2 cellular contexts compared by ENCODE assay signal in the genomic region with DNA sequence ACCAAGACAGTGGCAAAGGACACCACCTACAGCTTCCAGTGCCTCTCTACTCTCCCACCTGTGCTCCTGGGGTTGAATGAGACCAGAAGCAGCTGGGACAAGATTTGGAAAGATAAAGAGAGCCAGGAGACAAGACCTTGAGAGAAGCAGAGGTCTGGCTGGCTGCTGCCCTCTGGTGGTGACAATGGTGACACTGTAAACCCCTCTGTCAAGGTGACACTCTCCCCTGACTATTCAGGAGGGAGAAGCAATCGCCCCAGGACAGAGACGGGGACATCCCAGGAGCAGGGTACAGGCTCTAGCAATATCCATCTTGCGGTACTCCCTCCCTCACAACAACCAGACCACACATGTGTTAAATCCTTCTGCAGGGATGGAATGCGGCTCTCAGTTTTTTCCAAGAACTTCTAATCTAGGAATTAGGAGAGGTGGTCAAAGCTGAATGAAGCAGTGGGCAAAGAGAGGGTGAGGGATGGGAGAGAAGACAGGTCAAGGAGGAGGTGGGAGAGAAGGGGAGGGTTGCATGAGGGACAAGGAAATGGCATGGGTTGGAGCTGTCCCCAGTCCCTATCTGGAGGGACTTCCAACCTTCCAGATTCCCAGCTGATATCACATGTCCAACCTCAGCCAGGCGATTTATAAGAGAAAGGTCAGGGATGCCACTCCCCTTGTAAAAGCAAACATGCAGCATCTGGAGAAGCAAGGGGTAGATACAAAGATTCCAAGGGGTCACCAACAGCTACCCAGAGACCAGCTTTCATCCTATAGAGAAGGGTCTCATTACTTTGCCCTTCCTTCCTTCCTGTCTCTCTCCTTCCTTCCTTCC.
TF ChIP-seq lines count a peak whose summit lies in the region.

No MANE protein-coding gene starts in this region.

TF ChIP-seq in A549, 52 proteins besides CTCF, POLR2A, EP300 and RAD21 (continued from another document):
- TF ChIP-seq RNF2 (IDR thresholded peaks at IDR 0.05; ENCODE audit: borderline replicate concordance, low read depth) (no peak), CBX8 (IDR thresholded peaks at IDR 0.05) (no peak), JUNB (IDR thresholded peaks at IDR 0.05) (no peak), SMC3 (IDR thresholded peaks at IDR 0.05) (peak; percentile 91), ESRRA (IDR thresholded peaks at IDR 0.05; ENCODE audit: borderline replicate concordance, low read length) (peak; percentile 86), FOSL2 (IDR thresholded peaks at IDR 0.05) (no peak), FOSL2 (CRISPR knock-in tag; IDR thresholded peaks at IDR 0.05) (no peak)
- TF ChIP-seq, protein P1, sequence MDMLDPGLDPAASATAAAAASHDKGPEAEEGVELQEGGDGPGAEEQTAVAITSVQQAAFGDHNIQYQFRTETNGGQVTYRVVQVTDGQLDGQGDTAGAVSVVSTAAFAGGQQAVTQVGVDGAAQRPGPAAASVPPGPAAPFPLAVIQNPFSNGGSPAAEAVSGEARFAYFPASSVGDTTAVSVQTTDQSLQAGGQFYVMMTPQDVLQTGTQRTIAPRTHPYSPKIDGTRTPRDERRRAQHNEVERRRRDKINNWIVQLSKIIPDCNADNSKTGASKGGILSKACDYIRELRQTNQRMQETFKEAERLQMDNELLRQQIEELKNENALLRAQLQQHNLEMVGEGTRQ (IDR thresholded peaks at IDR 0.05), result no peak
- TF ChIP-seq, protein P2, sequence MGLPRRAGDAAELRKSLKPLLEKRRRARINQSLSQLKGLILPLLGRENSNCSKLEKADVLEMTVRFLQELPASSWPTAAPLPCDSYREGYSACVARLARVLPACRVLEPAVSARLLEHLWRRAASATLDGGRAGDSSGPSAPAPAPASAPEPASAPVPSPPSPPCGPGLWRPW (IDR thresholded peaks at IDR 0.05), result no peak

TF ChIP-seq in WTC11, 78 proteins besides CTCF, POLR2A, EP300 and RAD21:
- TF ChIP-seq, protein P3, sequence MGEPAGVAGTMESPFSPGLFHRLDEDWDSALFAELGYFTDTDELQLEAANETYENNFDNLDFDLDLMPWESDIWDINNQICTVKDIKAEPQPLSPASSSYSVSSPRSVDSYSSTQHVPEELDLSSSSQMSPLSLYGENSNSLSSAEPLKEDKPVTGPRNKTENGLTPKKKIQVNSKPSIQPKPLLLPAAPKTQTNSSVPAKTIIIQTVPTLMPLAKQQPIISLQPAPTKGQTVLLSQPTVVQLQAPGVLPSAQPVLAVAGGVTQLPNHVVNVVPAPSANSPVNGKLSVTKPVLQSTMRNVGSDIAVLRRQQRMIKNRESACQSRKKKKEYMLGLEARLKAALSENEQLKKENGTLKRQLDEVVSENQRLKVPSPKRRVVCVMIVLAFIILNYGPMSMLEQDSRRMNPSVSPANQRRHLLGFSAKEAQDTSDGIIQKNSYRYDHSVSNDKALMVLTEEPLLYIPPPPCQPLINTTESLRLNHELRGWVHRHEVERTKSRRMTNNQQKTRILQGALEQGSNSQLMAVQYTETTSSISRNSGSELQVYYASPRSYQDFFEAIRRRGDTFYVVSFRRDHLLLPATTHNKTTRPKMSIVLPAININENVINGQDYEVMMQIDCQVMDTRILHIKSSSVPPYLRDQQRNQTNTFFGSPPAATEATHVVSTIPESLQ (CRISPR knock-in tag; IDR thresholded peaks at IDR 0.05), result no peak
- no peak for TF ChIP-seq NR2C2 (CRISPR knock-in tag; IDR thresholded peaks at IDR 0.05)
- no peak for TF ChIP-seq EMX1 (CRISPR knock-in tag; IDR thresholded peaks at IDR 0.05)
- no peak for TF ChIP-seq ZNF232 (CRISPR knock-in tag; IDR thresholded peaks at IDR 0.05)
- TF ChIP-seq, protein P4, sequence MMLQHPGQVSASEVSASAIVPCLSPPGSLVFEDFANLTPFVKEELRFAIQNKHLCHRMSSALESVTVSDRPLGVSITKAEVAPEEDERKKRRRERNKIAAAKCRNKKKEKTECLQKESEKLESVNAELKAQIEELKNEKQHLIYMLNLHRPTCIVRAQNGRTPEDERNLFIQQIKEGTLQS (CRISPR knock-in tag; conservative IDR thresholded peaks at IDR 0.05), result no peak
- no peak for TF ChIP-seq TEAD1 (CRISPR knock-in tag; IDR thresholded peaks at IDR 0.05)
- TF ChIP-seq, protein P5, sequence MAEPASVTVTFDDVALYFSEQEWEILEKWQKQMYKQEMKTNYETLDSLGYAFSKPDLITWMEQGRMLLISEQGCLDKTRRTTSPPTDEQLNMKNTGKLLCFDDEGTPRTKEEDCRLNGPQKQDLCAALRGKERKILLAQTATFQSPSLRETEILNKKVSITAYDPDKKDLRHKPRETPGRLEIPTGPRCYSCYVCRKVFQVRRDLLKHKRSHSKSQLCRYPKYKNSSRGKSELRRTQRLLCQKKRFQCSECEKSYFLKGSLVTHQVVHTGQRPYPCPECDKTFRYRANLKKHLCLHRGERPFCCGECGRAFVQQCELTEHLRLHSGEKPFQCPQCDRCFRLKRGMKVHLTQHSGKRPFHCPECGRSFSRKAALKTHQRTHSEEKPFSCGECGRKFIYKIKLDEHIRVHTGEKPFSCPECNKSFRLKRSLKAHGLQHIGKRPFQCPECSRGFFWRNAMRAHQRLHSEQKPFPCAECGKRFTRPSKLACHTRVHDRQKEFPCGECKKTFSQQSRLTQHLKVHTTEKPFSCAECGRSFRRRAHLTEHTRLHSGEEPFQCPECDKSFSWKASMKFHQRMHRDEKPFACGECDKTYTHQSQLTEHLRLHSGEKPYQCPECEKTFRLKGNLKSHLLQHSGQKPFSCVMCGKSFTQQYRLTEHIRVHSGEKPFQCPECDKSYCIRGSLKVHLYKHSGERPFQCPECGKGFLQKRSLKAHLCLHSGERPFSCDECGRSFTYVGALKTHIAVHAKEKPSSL (CRISPR knock-in tag; conservative IDR thresholded peaks at IDR 0.05), result no peak
- no peak for TF ChIP-seq ZNF138 (CRISPR knock-in tag; conservative IDR thresholded peaks at IDR 0.05)
- TF ChIP-seq ZNF121 (CRISPR knock-in tag; IDR thresholded peaks at IDR 0.05), result no peak
- TF ChIP-seq, protein P6, sequence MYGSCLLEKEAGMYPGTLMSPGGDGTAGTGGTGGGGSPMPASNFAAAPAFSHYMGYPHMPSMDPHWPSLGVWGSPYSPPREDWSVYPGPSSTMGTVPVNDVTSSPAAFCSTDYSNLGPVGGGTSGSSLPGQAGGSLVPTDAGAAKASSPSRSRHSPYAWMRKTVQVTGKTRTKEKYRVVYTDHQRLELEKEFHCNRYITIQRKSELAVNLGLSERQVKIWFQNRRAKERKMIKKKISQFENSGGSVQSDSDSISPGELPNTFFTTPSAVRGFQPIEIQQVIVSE (CRISPR knock-in tag; IDR thresholded peaks at IDR 0.05; ENCODE audit: borderline replicate concordance), result no peak
- no peak for TF ChIP-seq OVOL2 (CRISPR knock-in tag; IDR thresholded peaks at IDR 0.05; ENCODE audit: borderline replicate concordance)
- no peak for TF ChIP-seq ESRRA (CRISPR knock-in tag; IDR thresholded peaks at IDR 0.05; ENCODE audit: borderline replicate concordance)
- TF ChIP-seq GTF2I (CRISPR knock-in tag; conservative IDR thresholded peaks at IDR 0.05), result no peak
- TF ChIP-seq ELF4 (CRISPR knock-in tag; IDR thresholded peaks at IDR 0.05; ENCODE audit: low read depth), result no peak
- no peak for TF ChIP-seq FOXP1 (CRISPR knock-in tag; IDR thresholded peaks at IDR 0.05; ENCODE audit: borderline replicate concordance)
- TF ChIP-seq ZNF423 (CRISPR knock-in tag; IDR thresholded peaks at IDR 0.05), result no peak
